1 cellular context compared by ENCODE assay signal in genomic region chr1:50930965-50931737, GRCh38.
TF ChIP-seq lines count a peak whose summit lies in the region.

No MANE protein-coding gene starts in this region.

TF ChIP-seq in K562, 482 proteins besides CTCF, POLR2A, EP300 and RAD21 (continued from another document and continues in another):
- TF ChIP-seq ZNF512 (tag; IDR thresholded peaks at IDR 0.05) (no peak), CSDE1 (IDR thresholded peaks at IDR 0.05) (no peak), CEBPZ (IDR thresholded peaks at IDR 0.05; ENCODE audit: borderline replicate concordance, low read depth, low read length) (no peak), CTBP1 (IDR thresholded peaks at IDR 0.05; ENCODE audit: borderline replicate concordance) (peak; percentile 71; the same call in 1 of the 2 replicates), ZNF57 (CRISPR knock-in tag; IDR thresholded peaks at IDR 0.05) (no peak), ZBTB17 (CRISPR knock-in tag; IDR thresholded peaks at IDR 0.05) (no peak), FOXK1 (CRISPR knock-in tag; IDR thresholded peaks at IDR 0.05; ENCODE audit: borderline replicate concordance) (no peak), GATAD2B (IDR thresholded peaks at IDR 0.05; ENCODE audit: borderline replicate concordance) (no peak), KLF6 (CRISPR knock-in tag; IDR thresholded peaks at IDR 0.05; ENCODE audit: borderline replicate concordance) (no peak), BRD9 (IDR thresholded peaks at IDR 0.05; ENCODE audit: low read depth, partially characterized antibody) (no peak), MGA (IDR thresholded peaks at IDR 0.05) (peak; percentile 65; the same call in 1 of the 2 replicates), RBM25 (IDR thresholded peaks at IDR 0.05; ENCODE audit: low read depth, low read length, severe bottlenecking) (no peak), USF1 (CRISPR knock-in tag; IDR thresholded peaks at IDR 0.05) (no peak), EGR1 (conservative IDR thresholded peaks at IDR 0.05) (peak; percentile 75), XRCC5 (IDR thresholded peaks at IDR 0.05; ENCODE audit: low read depth, low read length) (no peak), CBFB (CRISPR knock-in tag; IDR thresholded peaks at IDR 0.05) (no peak), ZNF197 (CRISPR knock-in tag; IDR thresholded peaks at IDR 0.05; ENCODE audit: low read depth) (no peak), THAP7 (CRISPR knock-in tag; IDR thresholded peaks at IDR 0.05) (no peak), ELF2 (CRISPR knock-in tag; IDR thresholded peaks at IDR 0.05) (no peak), ELK1 (CRISPR knock-in tag; IDR thresholded peaks at IDR 0.05) (no peak), ATF3 (IDR thresholded peaks at IDR 0.05) (peak; percentile 74), ATF3 (CRISPR knock-in tag; conservative IDR thresholded peaks at IDR 0.05) (no peak), ZKSCAN8 (CRISPR knock-in tag; IDR thresholded peaks at IDR 0.05) (no peak), HDGF (IDR thresholded peaks at IDR 0.05) (no peak), SREBF1 (IDR thresholded peaks at IDR 0.05; ENCODE audit: borderline replicate concordance, low read depth, low read length) (no peak), SMARCA5 (IDR thresholded peaks at IDR 0.05) (no peak), TAF7 (tag; IDR thresholded peaks at IDR 0.05) (no peak), JUN (IDR thresholded peaks at IDR 0.05; ENCODE audit: borderline replicate concordance, low read depth, low read length) (0 out of 2 replicates have a peak, but pooled peaks have one; percentile 54), JUN (CRISPR knock-in tag; IDR thresholded peaks at IDR 0.05; ENCODE audit: borderline replicate concordance) (no peak), NBN (IDR thresholded peaks at IDR 0.05; ENCODE audit: low read depth) (no peak; the same call in 1 of the 2 replicates), GMEB1 (CRISPR knock-in tag; IDR thresholded peaks at IDR 0.05) (no peak), CHD1 (IDR thresholded peaks at IDR 0.05; ENCODE audit: low read length) (no peak), PHB2 (IDR thresholded peaks at IDR 0.05; ENCODE audit: low read depth) (no peak), SREBF2 (CRISPR knock-in tag; IDR thresholded peaks at IDR 0.05) (no peak), PCBP2 (IDR thresholded peaks at IDR 0.05; ENCODE audit: low read depth, low read length, poor library complexity, severe bottlenecking) (no peak), MCM7 (IDR thresholded peaks at IDR 0.05) (no peak), CBX3 (IDR thresholded peaks at IDR 0.05; ENCODE audit: borderline replicate concordance in 1 of 2, low read length in 2 of 2) (no peak), ZNF274 (IDR thresholded peaks at IDR 0.05; ENCODE audit: borderline replicate concordance, low read depth, low read length) (no peak), ZNF174 (CRISPR knock-in tag; IDR thresholded peaks at IDR 0.05) (no peak), MEF2A (IDR thresholded peaks at IDR 0.05; ENCODE audit: control insufficient read depth, low read depth, low read length) (no peak), U2AF2 (optimal IDR thresholded peaks at IDR 0.05; ENCODE audit: low read depth, low read length) (no peak), ERF (CRISPR knock-in tag; IDR thresholded peaks at IDR 0.05) (no peak), ADNP (tag; IDR thresholded peaks at IDR 0.05) (peak; percentile 40; the same call in 1 of the 2 replicates), CREB1 (IDR thresholded peaks at IDR 0.05) (no peak), CREB1 (CRISPR knock-in tag; IDR thresholded peaks at IDR 0.05) (no peak)
